Comparison of ENCODE assay signal across 19 cellular contexts in the genomic region with DNA sequence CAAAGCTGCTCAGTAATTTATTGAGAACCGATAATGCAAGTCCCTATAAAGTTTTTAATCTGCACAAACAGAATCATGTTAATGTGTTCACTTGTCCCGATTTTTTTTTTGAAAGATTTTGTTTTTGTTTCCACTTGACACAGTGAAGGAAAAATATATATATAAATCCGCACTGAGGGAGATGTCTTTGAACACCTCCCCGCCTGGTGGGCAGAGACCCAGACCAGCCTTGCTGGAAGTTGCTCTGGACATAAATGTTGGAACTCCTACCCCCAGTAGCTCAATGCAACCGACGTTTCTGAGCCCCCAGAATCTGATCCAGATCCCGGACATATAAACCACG. TPM values are rescaled to one million over a fixed set of nuclear protein-coding genes. Genes with fewer than 3 reads are reported as not detected.
A peak's percentile ranks its signal among the peaks of the same experiment; 100 is the strongest.
DNase-seq lines count a peak whose midpoint lies in the region; TF ChIP-seq lines count a peak whose summit lies in the region.
"Had no signal": no experiment of that assay in that cellular context is flagged by ENCODE, and none has a peak within 500 bp of the region (broad histone marks: within the 10 kb centered on the region; RNA-seq: fewer than 3 reads in every experiment).

No MANE protein-coding gene starts in this region.

- no peak for TF ChIP-seq CTCF in breast epithelium (IDR thresholded peaks at IDR 0.05)
- TF ChIP-seq CTCF in MCF 10A (IDR thresholded peaks at IDR 0.05; ENCODE audit: unreplicated experiment): no peak
- no peak for TF ChIP-seq CTCF in choroid plexus epithelial cell (conservative IDR thresholded peaks at IDR 0.05; ENCODE audit: low read depth, low read length)
- TF ChIP-seq CTCF in mesothelial cell of epicardium (IDR thresholded peaks at IDR 0.05; ENCODE audit: unreplicated experiment): no peak
- TF ChIP-seq CTCF in uterus (IDR thresholded peaks at IDR 0.05): no peak

- H3K9me3 Mint-ChIP-seq in MCF 10A (ENCODE audit: unreplicated experiment): no peaks in the 10 kb centered on the region
- no peaks in the 10 kb centered on the region for H3K9me3 Mint-ChIP-seq in mesothelial cell of epicardium
- no peaks in the 10 kb centered on the region for H3K9me3 Mint-ChIP-seq in activated T-helper 1 cell treated with anti-CD3 and anti-CD28 coated beads, Interleukin-12 subunit alpha, Interleukin-12 subunit beta, Interleukin-2, Interleukin-4 antibody, amounts not matched to agents 30 ng/mL and 10 ng/mL and 1 ng/mL, durations not matched to agents 14 hours and 24 hours and 36 hours

- H3K36me3 Mint-ChIP-seq in MCF 10A (ENCODE audit: insufficient read depth, unreplicated experiment) (peaks cover 25% of the 10 kb centered on the region), mesothelial cell of epicardium (peaks cover 47% of the 10 kb centered on the region)
- H3K36me3 Mint-ChIP-seq in activated T-helper 1 cell treated with anti-CD3 and anti-CD28 coated beads, Interleukin-12 subunit alpha, Interleukin-12 subunit beta, Interleukin-2, Interleukin-4 antibody, amounts not matched to agents 30 ng/mL and 10 ng/mL and 1 ng/mL, durations not matched to agents 14 hours and 24 hours and 36 hours (ENCODE audit: low read depth): no peaks in the 10 kb centered on the region

- CTCF ChIA-PET in MCF 10A (lab: Yijun Ruan, JAX): interaction anchor here (0.9 to 2.9 kb wide), 2 partner anchors 727 to 960 kb away, joined by 3 to 8 read pairs; no protein-coding TSS in a partner anchor

- BruUV-seq in MCF 10A (replicated peaks; lab: Mats Ljungman, UMichigan): no TSS peak

- H3K27ac Mint-ChIP-seq in MCF 10A (ENCODE audit: low read depth, unreplicated experiment): no peak overlapping the region
- peak overlapping the region; percentile 100 for H3K27ac Mint-ChIP-seq in mesothelial cell of epicardium
- H3K27ac Mint-ChIP-seq in activated T-helper 1 cell treated with anti-CD3 and anti-CD28 coated beads, Interleukin-12 subunit alpha, Interleukin-12 subunit beta, Interleukin-2, Interleukin-4 antibody, amounts not matched to agents 30 ng/mL and 10 ng/mL and 1 ng/mL, durations not matched to agents 14 hours and 24 hours and 36 hours: no peak overlapping the region

- H3K27me3 ChIP-seq in breast epithelium: no peaks in the 10 kb centered on the region
- no peaks in the 10 kb centered on the region for H3K27me3 ChIP-seq in uterus

- no peak for DNase-seq in breast epithelium (ENCODE audit: low spot score in 2 of 2)
- DNase-seq in MCF 10A (ENCODE audit: unreplicated experiment): no peak
- no peak for DNase-seq in choroid plexus epithelial cell (ENCODE audit: low read depth)
- no peak for DNase-seq in mesothelial cell of epicardium (ENCODE audit: low spot score in 2 of 2, unreplicated experiment in 2 of 2)
- DNase-seq in uterus: no peak
- no peak for DNase-seq in T-helper 1 cell
- DNase-seq in activated T-helper 1 cell treated with anti-CD3 and anti-CD28 coated beads, Interleukin-12 subunit alpha, Interleukin-12 subunit beta, Interleukin-2, Interleukin-4 antibody, amounts not matched to agents 30 ng/mL and 10 ng/mL and 1 ng/mL, durations not matched to agents 14 hours and 24 hours and 36 hours (ENCODE audit: low spot score): no peak
- no peak for DNase-seq in NCI-H187 (lab: John Stamatoyannopoulos, UW)
- DNase-seq: activated CD8-positive, alpha-beta memory T cell treated with anti-CD3 and anti-CD28 coated beads for 24 hours; activated effector memory CD4-positive, alpha-beta T cell treated with anti-CD3 and anti-CD28 coated beads, Interleukin-2, amount 50 U/mL, for 16 hours; foreskin melanocyte; NCI-H1105; NCI-H226; stimulated activated CD4-positive, alpha-beta T cell treated with anti-CD3 and anti-CD28 coated beads, Interleukin-15, amount 100 ng/mL, for 24 hours had no signal

- peaks cover 7% of the 10 kb centered on the region for H3K4me1 Mint-ChIP-seq in MCF 10A (ENCODE audit: insufficient read depth, unreplicated experiment)
- H3K4me1 Mint-ChIP-seq in mesothelial cell of epicardium: peaks cover 80% of the 10 kb centered on the region
- no peaks in the 10 kb centered on the region for H3K4me1 Mint-ChIP-seq in activated T-helper 1 cell treated with anti-CD3 and anti-CD28 coated beads, Interleukin-12 subunit alpha, Interleukin-12 subunit beta, Interleukin-2, Interleukin-4 antibody, amounts not matched to agents 30 ng/mL and 10 ng/mL and 1 ng/mL, durations not matched to agents 14 hours and 24 hours and 36 hours (ENCODE audit: low read depth)

- H3K9me3 ChIP-seq in breast epithelium (no peaks in the 10 kb centered on the region), uterus (no peaks in the 10 kb centered on the region)
- H3K9me3 ChIP-seq: SK-N-SH, thoracic aorta had no signal

- peaks cover 0 to 13% of the 10 kb centered on the region in 2 donors for H3K4me1 ChIP-seq in breast epithelium
- peaks cover 0 to 4% of the 10 kb centered on the region in 2 donors for H3K4me1 ChIP-seq in uterus
- H3K4me1 ChIP-seq: parathyroid adenoma had no signal

- no peaks in the 10 kb centered on the region for H3K36me3 ChIP-seq in breast epithelium
- no peaks in the 10 kb centered on the region for H3K36me3 ChIP-seq in uterus
- H3K36me3 ChIP-seq: thoracic aorta had no signal

- H3K27ac ChIP-seq in breast epithelium: peak overlapping the region; percentile 85 to 97
- peak overlapping the region; percentile 97 to 98 for H3K27ac ChIP-seq in uterus
- H3K27ac ChIP-seq: parathyroid adenoma, thoracic aorta had no signal

- H3K27me3 Mint-ChIP-seq in MCF 10A (ENCODE audit: insufficient read depth, unreplicated experiment): no peaks in the 10 kb centered on the region
- no peaks in the 10 kb centered on the region for H3K27me3 Mint-ChIP-seq in mesothelial cell of epicardium (ENCODE audit: low read depth)
- H3K27me3 Mint-ChIP-seq in activated T-helper 1 cell treated with anti-CD3 and anti-CD28 coated beads, Interleukin-12 subunit alpha, Interleukin-12 subunit beta, Interleukin-2, Interleukin-4 antibody, amounts not matched to agents 30 ng/mL and 10 ng/mL and 1 ng/mL, durations not matched to agents 14 hours and 24 hours and 36 hours (ENCODE audit: insufficient read depth): peaks cover 73% of the 10 kb centered on the region

- intact Hi-C loops in breast epithelium (cut with DNase I; ENCODE audit: low total_unique reads) (no loop called here), MCF 10A (cut with micrococcal nuclease) (no loop called here), uterus (cut with DNase I; ENCODE audit: low total_unique reads) (no loop called here)
- intact Hi-C loops in activated T-helper 1 cell treated with anti-CD3 and anti-CD28 coated beads, Interleukin-12 subunit alpha, Interleukin-12 subunit beta, Interleukin-2, Interleukin-4 antibody, amounts not matched to agents 30 ng/mL and 10 ng/mL and 1 ng/mL, durations not matched to agents 14 hours and 24 hours and 36 hours (cut with micrococcal nuclease): loop anchor here (2.0 kb wide), 1 partner anchor 14 kb away; the partner anchor contains the start of gene TBX3

- POLR2A ChIA-PET in MCF 10A (lab: Yijun Ruan, JAX): interaction anchor here (1.3 to 2.7 kb wide), 2 partner anchors 10 to 13 kb away, joined by 4 to 13 read pairs; partner anchors contain the start of gene TBX3

- H3K4me3 ChIP-seq in breast epithelium (peak overlapping the region; percentile 12 to 84 (median 36)), choroid plexus epithelial cell (ENCODE audit: low read depth, low read length) (peak overlapping the region; percentile 27), uterus (peak overlapping the region; percentile 14 to 37)
- H3K4me3 ChIP-seq: thoracic aorta had no signal

- H3K4me3 Mint-ChIP-seq in MCF 10A (ENCODE audit: unreplicated experiment): no peak overlapping the region
- H3K4me3 Mint-ChIP-seq in mesothelial cell of epicardium: peak overlapping the region; percentile 80
- H3K4me3 Mint-ChIP-seq in activated T-helper 1 cell treated with anti-CD3 and anti-CD28 coated beads, Interleukin-12 subunit alpha, Interleukin-12 subunit beta, Interleukin-2, Interleukin-4 antibody, amounts not matched to agents 30 ng/mL and 10 ng/mL and 1 ng/mL, durations not matched to agents 14 hours and 24 hours and 36 hours: no peak overlapping the region

- TF ChIP-seq POLR2A in breast epithelium (IDR thresholded peaks at IDR 0.05): no peak
- no peak for TF ChIP-seq POLR2A in uterus (IDR thresholded peaks at IDR 0.05)

RNA-seq across cellular contexts. Expression of gene TBX3, which starts 12.7 kb away (rescaled TPM):
- total RNA-seq in breast epithelium (100 to 1,000 TPM in 1 of 3 donors, 10 to 100 TPM in 2; 21.3 to 115 (median 78.3) TPM), MCF 10A (2022) (6.6 and 8.0 TPM in 2 replicates), mesothelial cell of epicardium (409 to 427 TPM (median 425 TPM) in 3 replicates), uterus (100 to 1,000 TPM in 1 of 4 donors, 10 to 100 TPM in 3; 11.0 to 120 (median 56.3) TPM)
- total RNA-seq in activated T-helper 1 cell treated with anti-CD3 and anti-CD28 coated beads, Interleukin-12 subunit alpha, Interleukin-12 subunit beta, Interleukin-2, Interleukin-4 antibody, amounts not matched to agents 30 ng/mL and 10 ng/mL and 1 ng/mL, durations not matched to agents 14 hours and 24 hours and 36 hours: not detected in 2 replicates
- total RNA-seq: G401, OCI-LY7 had no signal
